In the genomic region with DNA sequence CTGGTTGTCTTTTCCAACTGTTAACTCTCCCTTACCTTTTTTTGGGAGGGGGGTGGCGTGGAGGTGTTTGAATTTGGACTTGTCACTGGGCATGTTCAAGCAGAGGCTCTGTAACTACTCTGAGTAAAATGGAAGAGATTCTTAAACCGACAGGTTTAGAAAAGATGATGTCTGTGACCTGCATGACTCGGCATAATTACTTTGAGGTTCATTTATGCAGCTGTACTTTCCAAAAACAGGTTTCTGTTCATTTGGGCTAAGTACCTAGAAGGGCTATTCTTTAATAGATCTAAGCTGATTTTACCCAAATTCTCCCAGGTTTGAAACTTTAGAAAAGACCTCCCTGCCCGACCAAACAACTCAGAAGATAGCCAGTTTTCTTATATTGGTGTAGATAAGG, we compare ENCODE assay signal across 14 cellular contexts.
DNase-seq lines count a peak whose midpoint lies in the region; ATAC-seq, FAIRE-seq and TF ChIP-seq lines count a peak whose summit lies in the region.
"Had no signal": no experiment of that assay in that cellular context is flagged by ENCODE, and none has a peak within 500 bp of the region (broad histone marks: within the 10 kb centered on the region; RNA-seq: fewer than 3 reads in every experiment).

No MANE protein-coding gene starts in this region.

- H3K27ac ChIP-seq in HepG2 (ENCODE audit: extremely low read length, insufficient read depth, low read length): peak overlapping the region; percentile 43
- H3K27ac ChIP-seq in right lobe of liver: no peak overlapping the region
- peak overlapping the region; percentile 55 for H3K27ac ChIP-seq in PC-9
- H3K27ac ChIP-seq in endodermal cell (ENCODE audit: low read depth, low read length): no peak overlapping the region
- H3K27ac ChIP-seq: upper lobe of right lung had no signal

- H3K4me3 ChIP-seq in HepG2 (replicated peaks in 1 of 3; ENCODE audit: insufficient read depth in 1 of 3, low read depth in 2 of 3, low read length in 3 of 3): no peak overlapping the region
- H3K4me3 ChIP-seq in right lobe of liver: no peak overlapping the region
- no peak overlapping the region for H3K4me3 ChIP-seq in PC-9
- H3K4me3 ChIP-seq in endodermal cell (ENCODE audit: low read length): peak overlapping the region; percentile 57
- H3K4me3 ChIP-seq: upper lobe of right lung had no signal

- peaks cover 24% of the 10 kb centered on the region for H4K20me1 ChIP-seq in HepG2 (ENCODE audit: insufficient read depth, low read length)
- H4K20me1 ChIP-seq in PC-9 (ENCODE audit: insufficient read depth): 0 out of 2 replicates have a peak, but pooled peaks cover 6% of the 10 kb centered on the region

- CTCF ChIA-PET in HepG2 (lab: Yijun Ruan, JAX; ENCODE audit: low intra/inter-chr PET ratio, low total read pairs) (no interaction called here), PC-9 (lab: Charles Lee) (no interaction called here)

- H3K27me3 Mint-ChIP-seq in endodermal cell (ENCODE audit: insufficient read depth): no peaks in the 10 kb centered on the region
- H3K27me3 Mint-ChIP-seq in stimulated activated naive CD8-positive, alpha-beta T cell treated with anti-CD3 and anti-CD28 coated beads, Interleukin-15, amount 100 ng/mL, for 72 hours: no peaks in the 10 kb centered on the region

- no peaks in the 10 kb centered on the region for H3K9me2 ChIP-seq in PC-9 (ENCODE audit: insufficient read depth)

- H3K4me3 Mint-ChIP-seq in endodermal cell: peak overlapping the region; percentile 16
- H3K4me3 Mint-ChIP-seq in stimulated activated naive CD8-positive, alpha-beta T cell treated with anti-CD3 and anti-CD28 coated beads, Interleukin-15, amount 100 ng/mL, for 72 hours: peak overlapping the region; percentile 38 to 46

- DNase-seq in HepG2 (ENCODE audit: low spot score) (no peak), right lobe of liver (no peak), PC-9 (no peak), endodermal cell (no peak)
- DNase-seq in stimulated activated naive CD8-positive, alpha-beta T cell treated with anti-CD3 and anti-CD28 coated beads, Interleukin-15, amount 100 ng/mL, for 72 hours: no peak
- DNase-seq: activated CD4-positive, alpha-beta T cell treated with anti-CD3 and anti-CD28 coated beads for 4 hours; activated effector memory CD4-positive, alpha-beta T cell treated with anti-CD3 and anti-CD28 coated beads, Interleukin-2, amount 50 U/mL, for 16 hours; caudate nucleus; left colon; NCI-H1436 treated with DMSO at 0.1 percent for 48 hours; upper lobe of right lung had no signal

- peaks cover 0 to 3% of the 10 kb centered on the region in 2 experiments; a peak in 3 of 5 replicates for H3K36me3 ChIP-seq in HepG2 (replicated peaks in 1 of 2; ENCODE audit: control insufficient read depth in 1 of 2, insufficient read depth in 2 of 2, low read length in 2 of 2)
- no peaks in the 10 kb centered on the region for H3K36me3 ChIP-seq in right lobe of liver
- peaks cover 27% of the 10 kb centered on the region for H3K36me3 ChIP-seq in PC-9 (ENCODE audit: low read depth)
- peaks cover 49% of the 10 kb centered on the region for H3K36me3 ChIP-seq in endodermal cell (ENCODE audit: control insufficient read depth, insufficient read depth, low read length)

- no peak for FAIRE-seq in HepG2 (lab: Jason Lieb, UNC)

- WGBS in HepG2 (ENCODE audit: low lambda C conversion rate): 100% methylated on average over 4 of the region's 4 CpGs
- 65% methylated on average over 3 of the region's 4 CpGs for WGBS in right lobe of liver (ENCODE audit: insufficient coverage, low coverage, low lambda C conversion rate, missing lambda C conversion rate)
- 93 to 100% methylated on average over 2 to 4 of the region's 4 CpGs for WGBS in endodermal cell (ENCODE audit: insufficient coverage in 1 of 2, insufficient read length in 1 of 2), 2 experiments

- no peaks in the 10 kb centered on the region for H3F3A ChIP-seq in PC-9 (ENCODE audit: insufficient read depth, low read depth)

- no peak for TF ChIP-seq EP300 in HepG2 (IDR thresholded peaks at IDR 0.05; ENCODE audit: low read depth in 2 of 2, low read length in 2 of 2)
- no peak for TF ChIP-seq EP300 in HepG2 (CRISPR knock-in tag; IDR thresholded peaks at IDR 0.05; ENCODE audit: borderline replicate concordance)

- TF ChIP-seq POLR2A in HepG2 (IDR thresholded peaks at IDR 0.05; ENCODE audit: insufficient read depth in 1 of 2, low read depth in 2 of 2, low read length in 2 of 2) (no peak), right lobe of liver (IDR thresholded peaks at IDR 0.05) (no peak)

- POLR2A ChIA-PET in HepG2 (lab: Yijun Ruan, JAX): no interaction called here
- POLR2A ChIA-PET in PC-9 (lab: Charles Lee; ENCODE audit: unreplicated experiment): no interaction called here

- TF ChIP-seq RAD21 in HepG2 (CRISPR knock-in tag; IDR thresholded peaks at IDR 0.05): no peak

- H3K4me1 Mint-ChIP-seq in endodermal cell: peaks cover 28% of the 10 kb centered on the region
- H3K4me1 Mint-ChIP-seq in stimulated activated naive CD8-positive, alpha-beta T cell treated with anti-CD3 and anti-CD28 coated beads, Interleukin-15, amount 100 ng/mL, for 72 hours: peaks cover 49% of the 10 kb centered on the region

- H3K27me3 ChIP-seq in HepG2 (ENCODE audit: control insufficient read depth in 1 of 2, insufficient read depth in 2 of 2, low read length in 2 of 2) (no peaks in the 10 kb centered on the region), right lobe of liver (no peaks in the 10 kb centered on the region), PC-9 (ENCODE audit: insufficient read depth, low read depth) (no peaks in the 10 kb centered on the region), endodermal cell (ENCODE audit: control insufficient read depth, insufficient read depth, low read length, poor library complexity, severe bottlenecking) (no peaks in the 10 kb centered on the region)
- H3K27me3 ChIP-seq: upper lobe of right lung had no signal

- no peak overlapping the region for H2AFZ ChIP-seq in HepG2 (ENCODE audit: low read length)
- no peak overlapping the region for H2AFZ ChIP-seq in PC-9

- H3K27ac Mint-ChIP-seq in endodermal cell: peak overlapping the region; percentile 72
- H3K27ac Mint-ChIP-seq in stimulated activated naive CD8-positive, alpha-beta T cell treated with anti-CD3 and anti-CD28 coated beads, Interleukin-15, amount 100 ng/mL, for 72 hours: peak overlapping the region; percentile 57 to 84

- ATAC-seq in HepG2 (no peak), right lobe of liver (no peak), HG03439 (IDR thresholded peaks at IDR 0.05; ENCODE audit: unreplicated experiment) (no peak), HG02759 (IDR thresholded peaks at IDR 0.05; ENCODE audit: unreplicated experiment) (no peak), HG03095 (IDR thresholded peaks at IDR 0.05; ENCODE audit: unreplicated experiment) (no peak)
- ATAC-seq in stimulated activated naive CD8-positive, alpha-beta T cell treated with anti-CD3 and anti-CD28 coated beads, Interleukin-15, amount 100 ng/mL, for 72 hours: no peak
- ATAC-seq: left colon, upper lobe of right lung had no signal

- no peak overlapping the region for H3K4me2 ChIP-seq in HepG2 (ENCODE audit: low read depth, low read length)
- no peak overlapping the region for H3K4me2 ChIP-seq in PC-9

- peaks cover 28% of the 10 kb centered on the region for H3K36me3 Mint-ChIP-seq in endodermal cell (ENCODE audit: low read depth)

- H3K9me3 ChIP-seq in HepG2 (ENCODE audit: low read length) (no peaks in the 10 kb centered on the region), right lobe of liver (no peaks in the 10 kb centered on the region), PC-9 (ENCODE audit: insufficient read depth, low read depth) (0 out of 2 replicates have a peak, but pooled peaks cover 2% of the 10 kb centered on the region), endodermal cell (ENCODE audit: control insufficient read depth, low read length) (peaks cover 10% of the 10 kb centered on the region)
- H3K9me3 ChIP-seq: upper lobe of right lung had no signal

- H3K9ac ChIP-seq in HepG2 (ENCODE audit: insufficient read depth, low read depth, low read length) (no peak overlapping the region), endodermal cell (ENCODE audit: extremely low read depth, low read length, poor library complexity, severe bottlenecking) (peak overlapping the region; percentile 16)

- BruUV-seq in HepG2 (replicated peaks; lab: Mats Ljungman, UMichigan) (no TSS peak), PC-9 (replicated peaks; lab: Mats Ljungman, UMichigan) (no TSS peak)

- in situ Hi-C loops in HepG2 (cut with HindIII; ENCODE audit: extremely low pct_ligation_motif_present, low pct_unique_long_range_greater_than_20kb): no loop called here

- H3K79me2 ChIP-seq in HepG2 (ENCODE audit: insufficient read depth, low read length): peaks cover 83% of the 10 kb centered on the region
- H3K79me2 ChIP-seq in PC-9 (ENCODE audit: low read depth): peaks cover 86% of the 10 kb centered on the region

- H3K4me1 ChIP-seq in HepG2 (ENCODE audit: insufficient read depth, low read length): peaks cover 21% of the 10 kb centered on the region
- peaks cover 0 to 14% (median 0%) of the 10 kb centered on the region in 4 donors for H3K4me1 ChIP-seq in right lobe of liver
- peaks cover 10% of the 10 kb centered on the region for H3K4me1 ChIP-seq in PC-9 (replicated peaks; ENCODE audit: insufficient read depth)
- peaks cover 12% of the 10 kb centered on the region for H3K4me1 ChIP-seq in endodermal cell (ENCODE audit: control insufficient read depth, insufficient read depth, low read length)

- intact Hi-C loops in HepG2 (cut with micrococcal nuclease; ENCODE audit: unreplicated experiment) (no loop called here), right lobe of liver (cut with DNase I) (no loop called here), PC-9 (cut with micrococcal nuclease; ENCODE audit: unreplicated experiment) (no loop called here)

- TF ChIP-seq CTCF in HepG2 (CRISPR knock-in tag; IDR thresholded peaks at IDR 0.05) (no peak), right lobe of liver (IDR thresholded peaks at IDR 0.05) (no peak), PC-9 (conservative IDR thresholded peaks at IDR 0.05) (no peak), endodermal cell (conservative IDR thresholded peaks at IDR 0.05) (no peak)

- peaks cover 2% of the 10 kb centered on the region for H3K9me3 Mint-ChIP-seq in endodermal cell
- no peaks in the 10 kb centered on the region for H3K9me3 Mint-ChIP-seq in stimulated activated naive CD8-positive, alpha-beta T cell treated with anti-CD3 and anti-CD28 coated beads, Interleukin-15, amount 100 ng/mL, for 72 hours

TF ChIP-seq in HepG2, 621 proteins besides CTCF, POLR2A, EP300 and RAD21:
- peak; percentile 93 for TF ChIP-seq NFE2L2 (IDR thresholded peaks at IDR 0.05; ENCODE audit: low read length)
- peak; percentile 57; the same call in 1 of the 2 replicates for TF ChIP-seq NFE2 (CRISPR knock-in tag; IDR thresholded peaks at IDR 0.05)
- no peak for TF ChIP-seq NAIF1 (CRISPR knock-in tag; IDR thresholded peaks at IDR 0.05; ENCODE audit: borderline replicate concordance)
- peak; percentile 18 to 52; a peak in 2 of 4 replicates for TF ChIP-seq MAFK (conservative IDR thresholded peaks at IDR 0.05 in 1 of 2, IDR thresholded peaks at IDR 0.05 in 1 of 2; ENCODE audit: low read length in 2 of 2)

Comparison
In these comparisons a context has a peak if more than half of its experiments do, and no peak if none do; other contexts are left out.
1. H3K27ac ChIP-seq: peak in HepG2 (single experiment) and PC-9 (single experiment); none in right lobe of liver (0 of 3) and endodermal cell (single experiment).